Comparison of ENCODE assay signal across 1 cellular context in genomic region chr1:109790735-109791494, GRCh38.
TF ChIP-seq lines count a peak whose summit lies in the region.

No MANE protein-coding gene starts in this region.

TF ChIP-seq in GM12878, 131 proteins besides CTCF, POLR2A, EP300 and RAD21 (continued from another document):
- TF ChIP-seq PKNOX1 (IDR thresholded peaks at IDR 0.05), result peak; percentile 26; the same call in 1 of the 2 replicates
- no peak for TF ChIP-seq BCLAF1 (IDR thresholded peaks at IDR 0.05)
- TF ChIP-seq CHD4 (IDR thresholded peaks at IDR 0.05), result no peak
- TF ChIP-seq SUZ12 (IDR thresholded peaks at IDR 0.05; ENCODE audit: unreplicated experiment), result no peak
